11 cellular contexts compared by ENCODE assay signal in the genomic region with DNA sequence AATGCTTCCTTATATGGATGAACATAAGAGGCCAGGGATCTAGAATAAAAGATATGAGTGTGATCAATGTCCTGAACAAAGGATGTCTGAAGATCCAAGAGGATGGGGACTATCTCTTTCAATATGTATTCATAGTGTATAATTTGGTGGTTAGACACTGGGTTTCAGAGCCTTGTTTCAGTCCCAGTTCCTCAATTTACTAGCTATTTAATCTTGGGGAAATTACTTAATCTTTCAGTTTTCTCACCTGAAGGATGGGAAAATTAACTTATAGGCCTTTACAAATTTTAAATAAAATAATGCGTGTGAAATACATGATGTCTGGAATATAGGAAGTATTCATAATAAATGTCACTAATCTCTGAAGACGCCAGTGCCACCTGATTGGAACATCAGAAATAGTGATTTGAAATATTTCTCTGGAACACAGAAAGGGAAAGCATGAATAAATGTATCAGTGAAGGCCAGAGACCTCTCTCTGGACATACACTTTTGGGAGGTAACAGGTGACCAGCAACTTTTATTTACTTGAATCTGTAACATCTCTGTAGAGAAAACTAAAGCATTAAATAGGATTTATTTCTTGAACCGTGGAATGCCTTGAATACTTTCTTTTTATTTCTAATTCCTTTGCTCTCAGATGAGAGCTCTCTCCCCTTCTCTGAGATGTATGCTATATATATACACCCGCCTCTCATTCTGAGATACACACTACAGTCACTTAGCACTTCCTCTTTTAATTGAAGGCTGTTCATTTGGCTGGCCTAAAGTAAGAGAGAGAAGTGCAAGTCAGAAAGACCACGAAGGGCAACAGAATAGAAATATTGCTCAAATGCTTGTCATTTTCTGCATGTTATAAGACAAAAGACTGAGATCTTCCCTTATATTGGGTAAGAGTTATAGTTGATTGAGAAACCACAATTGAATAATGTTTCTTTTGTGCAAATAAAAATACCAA.
DNase-seq lines count a peak whose midpoint lies in the region; ATAC-seq, FAIRE-seq and TF ChIP-seq lines count a peak whose summit lies in the region.
"Had no signal": no experiment of that assay in that cellular context is flagged by ENCODE, and none has a peak within 500 bp of the region (broad histone marks: within the 10 kb centered on the region; RNA-seq: fewer than 3 reads in every experiment).

No MANE protein-coding gene starts in this region.

- H3T11ph ChIP-seq in H9 (ENCODE audit: low read length) = no peak overlapping the region

- no peak overlapping the region for H3K56ac ChIP-seq in H9 (ENCODE audit: insufficient read length, low read depth, low read length)

- no peaks in the 10 kb centered on the region for H3K4me1 ChIP-seq in H9 (ENCODE audit: insufficient read depth, low read length)
- H3K4me1 ChIP-seq in small intestine (ENCODE audit: control insufficient read depth in 2 of 2, insufficient read depth in 1 of 2, low read depth in 1 of 2, low read length in 1 of 2) = no peaks in the 10 kb centered on the region

- H3K23me2 ChIP-seq in H9 (ENCODE audit: insufficient read length, low read depth, low read length, poor library complexity, severe bottlenecking) = no peaks in the 10 kb centered on the region

- H3K14ac ChIP-seq in H9 (ENCODE audit: insufficient read depth, low read length) = no peak overlapping the region

- H3K27me3 Mint-ChIP-seq in Calu3 (ENCODE audit: unreplicated experiment) (no peaks in the 10 kb centered on the region), osteocyte (ENCODE audit: unreplicated experiment) (no peaks in the 10 kb centered on the region), H9 (ENCODE audit: low read depth) (no peaks in the 10 kb centered on the region)

- H3K4me2 ChIP-seq in H9 (ENCODE audit: insufficient read depth, insufficient read length, low read length) = no peak overlapping the region

- no peak overlapping the region for H4K5ac ChIP-seq in H9 (ENCODE audit: insufficient read length, low read depth, low read length)

- no peak overlapping the region for H3K27ac ChIP-seq in H9 (ENCODE audit: insufficient read length, low read depth, low read length)
- H3K27ac ChIP-seq in small intestine (ENCODE audit: low read depth in 1 of 2, low read length in 1 of 2) = no peak overlapping the region

- BruUV-seq in Calu3 (replicated peaks; lab: Mats Ljungman, UMichigan) = no TSS peak

- no CpG with 5 or more reads among the region's 5 CpGs for WGBS in H9 (ENCODE audit: extremely low coverage, insufficient read length, low lambda C conversion rate)
- 69 to 81% (median 76%) methylated on average over 5 of the region's 5 CpGs for WGBS in small intestine, 3 donors

- H2BK12ac ChIP-seq in H9 (ENCODE audit: insufficient read length, low read depth, low read length) = no peak overlapping the region

- H3K18ac ChIP-seq in H9 (ENCODE audit: insufficient read length, low read depth, low read length) = no peak overlapping the region

- CTCF ChIA-PET in Calu3 (lab: Charles Lee) = no interaction called here

- TF ChIP-seq CTCF in Calu3 (IDR thresholded peaks at IDR 0.05; ENCODE audit: unreplicated experiment) (no peak), osteocyte (IDR thresholded peaks at IDR 0.05) (no peak), H9 (conservative IDR thresholded peaks at IDR 0.05) (no peak)

- no peaks in the 10 kb centered on the region for H3K79me1 ChIP-seq in H9 (ENCODE audit: insufficient read depth, low read depth, low read length, poor library complexity, severe bottlenecking)

- H3K4me3 Mint-ChIP-seq in Calu3 (ENCODE audit: low read depth, unreplicated experiment) (no peak overlapping the region), osteocyte (ENCODE audit: unreplicated experiment) (no peak overlapping the region), H9 (no peak overlapping the region)
- H3K4me3 Mint-ChIP-seq: endodermal cell had no signal

- no peak overlapping the region for H2BK15ac ChIP-seq in H9 (ENCODE audit: low read depth, low read length)

- H3K27me3 ChIP-seq in H9 (ENCODE audit: insufficient read depth, low read length) (no peaks in the 10 kb centered on the region), small intestine (ENCODE audit: control insufficient read depth in 2 of 2, insufficient read depth in 2 of 2, low read length in 2 of 2) (no peaks in the 10 kb centered on the region)

- H3K4me3 ChIP-seq in small intestine (ENCODE audit: low read depth in 1 of 2, low read length in 2 of 2) = no peak overlapping the region

- H3K9me3 ChIP-seq in H9 (ENCODE audit: control insufficient read depth, low read depth, low read length) (no peaks in the 10 kb centered on the region), small intestine (ENCODE audit: control insufficient read depth, low read depth) (no peaks in the 10 kb centered on the region)

- H3K36me3 Mint-ChIP-seq in Calu3 (ENCODE audit: insufficient read depth, unreplicated experiment) (no peaks in the 10 kb centered on the region), osteocyte (ENCODE audit: unreplicated experiment) (no peaks in the 10 kb centered on the region), H9 (ENCODE audit: insufficient read depth in 1 of 3, low read depth in 3 of 3) (no peaks in the 10 kb centered on the region)

- no peak overlapping the region for H3K9ac ChIP-seq in H9 (ENCODE audit: extremely low read depth, insufficient read length, low read length)

- no peak for FAIRE-seq in small intestine (lab: Jason Lieb, UNC)

- H2BK120ac ChIP-seq in H9 (ENCODE audit: low read depth, low read length, poor library complexity, severe bottlenecking) = no peak overlapping the region

- H3K4me1 Mint-ChIP-seq in Calu3 (ENCODE audit: low read depth, unreplicated experiment) (no peaks in the 10 kb centered on the region), osteocyte (ENCODE audit: unreplicated experiment) (peaks cover 4% of the 10 kb centered on the region), H9 (peaks cover 8 to 27% of the 10 kb centered on the region in 2 experiments)

- DNase-seq in Calu3 = no peak
- DNase-seq in SIG-M5 treated with dmso at 0.1 percent for 504 hours (lab: John Stamatoyannopoulos, UW; ENCODE audit: unreplicated experiment) = peak; percentile 98
- DNase-seq in osteocyte (ENCODE audit: extremely low spot score, unreplicated experiment) = no peak
- DNase-seq in H9 = no peak
- no peak for DNase-seq in NCI-H69 (lab: John Stamatoyannopoulos, UW)
- no peak for DNase-seq in small intestine
- DNase-seq: endodermal cell, NCI-H82 had no signal

- H3K23ac ChIP-seq in H9 (ENCODE audit: insufficient read length, low read depth, low read length) = no peak overlapping the region

- H3K9me3 Mint-ChIP-seq in Calu3 (ENCODE audit: low read depth, unreplicated experiment) (no peaks in the 10 kb centered on the region), osteocyte (ENCODE audit: unreplicated experiment) (no peaks in the 10 kb centered on the region), H9 (no peaks in the 10 kb centered on the region)
- H3K9me3 Mint-ChIP-seq: endodermal cell had no signal

- intact Hi-C loops in Calu3 (cut with micrococcal nuclease; ENCODE audit: unreplicated experiment) = no loop called here

- no peak overlapping the region for H4K91ac ChIP-seq in H9 (ENCODE audit: insufficient read length, low read depth, low read length)

- ATAC-seq in GM19463 (IDR thresholded peaks at IDR 0.05; ENCODE audit: unreplicated experiment) (peak; percentile 96), HG03097 (IDR thresholded peaks at IDR 0.05; ENCODE audit: low FRiP score, unreplicated experiment) (peak; percentile 94)
- ATAC-seq: HCT116 had no signal

- peak overlapping the region; percentile 50 for H3K27ac Mint-ChIP-seq in Calu3 (ENCODE audit: unreplicated experiment)
- no peak overlapping the region for H3K27ac Mint-ChIP-seq in osteocyte (ENCODE audit: unreplicated experiment)
- no peak overlapping the region for H3K27ac Mint-ChIP-seq in H9
- H3K27ac Mint-ChIP-seq: endodermal cell had no signal

- H4K8ac ChIP-seq in H9 (replicated peaks; ENCODE audit: insufficient read length, low read depth, low read length) = no peak overlapping the region

- no peak overlapping the region for H2BK20ac ChIP-seq in H9 (ENCODE audit: low read depth, low read length, poor library complexity, severe bottlenecking)

- H2BK5ac ChIP-seq in H9 (ENCODE audit: insufficient read length, low read length) = no peak overlapping the region

- H3K36me3 ChIP-seq in small intestine (ENCODE audit: control insufficient read depth in 2 of 2, insufficient read depth in 2 of 2, low read length in 2 of 2) = no peaks in the 10 kb centered on the region

- H2AK5ac ChIP-seq in H9 (ENCODE audit: insufficient read length, low read length) = no peak overlapping the region

- H2AFZ ChIP-seq in H9 (ENCODE audit: low read length) = no peak overlapping the region

- H3K79me2 ChIP-seq in H9 (ENCODE audit: insufficient read depth, low read length) = no peaks in the 10 kb centered on the region

- no peaks in the 10 kb centered on the region for H4K20me1 ChIP-seq in H9 (ENCODE audit: control insufficient read depth, insufficient read depth, insufficient read length)

- no peak overlapping the region for H3K4ac ChIP-seq in H9 (ENCODE audit: low read depth, low read length)
